Comparison of ENCODE assay signal across 9 cellular contexts in the genomic region with DNA sequence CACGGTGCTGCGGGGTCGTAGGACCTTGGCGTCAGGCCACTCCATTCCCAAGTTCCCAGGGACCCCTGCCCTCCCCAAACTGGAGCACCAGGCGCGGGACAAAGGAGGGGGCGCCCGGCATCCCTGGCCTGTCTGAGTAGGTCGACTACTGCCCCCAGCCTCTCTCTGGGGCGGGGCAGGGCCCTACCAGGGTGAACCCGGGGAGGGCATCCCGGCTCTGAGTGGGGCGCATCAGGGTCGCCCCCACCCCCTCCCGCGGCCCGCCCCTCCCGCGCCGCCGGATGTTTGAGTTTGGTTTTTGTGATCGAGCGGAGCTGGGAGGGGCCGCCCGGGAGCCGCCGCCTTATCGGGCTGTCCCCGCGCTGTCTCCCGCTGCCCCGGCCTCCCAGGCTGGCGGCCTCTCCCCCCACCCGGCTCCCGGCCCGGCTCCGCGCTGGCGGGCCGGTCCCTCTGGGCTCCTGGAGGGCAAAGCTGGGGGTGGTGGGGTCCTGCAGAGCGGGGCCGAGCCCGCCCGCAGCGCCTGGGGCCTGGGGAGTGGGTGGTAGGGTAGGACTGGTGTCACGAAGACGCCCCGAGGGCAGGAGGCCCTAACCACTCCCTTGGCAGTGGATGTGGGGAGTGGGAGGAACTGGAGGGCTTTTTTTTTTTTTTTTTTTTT. TPM values are rescaled to one million over a fixed set of nuclear protein-coding genes. Genes with fewer than 3 reads are reported as not detected.
A peak's percentile ranks its signal among the peaks of the same experiment; 100 is the strongest.
DNase-seq lines count a peak whose midpoint lies in the region; ATAC-seq and TF ChIP-seq lines count a peak whose summit lies in the region.
"Had no signal": no experiment of that assay in that cellular context is flagged by ENCODE, and none has a peak within 500 bp of the region (broad histone marks: within the 10 kb centered on the region; RNA-seq: fewer than 3 reads in every experiment).

No MANE protein-coding gene starts in this region.

- DNase-seq in Calu3 (peak; percentile 18), heart left ventricle (peak in 2 of 5 donors; percentile 51 to 58), trophoblast cell (no peak), foreskin keratinocyte (no peak), NOMO-1 treated with DMSO at 0.1 percent for 48 hours (lab: John Stamatoyannopoulos, UW; ENCODE audit: unreplicated experiment) (no peak), KBM-7 (no peak), COR-L47 (lab: John Stamatoyannopoulos, UW) (no peak)
- DNase-seq in activated CD4-positive, alpha-beta T cell treated with anti-CD3 and anti-CD28 coated beads, Interleukin-2, amount 50 U/mL, for 1 hour: peak; percentile 6
- DNase-seq: midbrain had no signal

- CTCF ChIA-PET in Calu3 (lab: Charles Lee): interaction anchor here (0.6 to 0.7 kb wide), 2 partner anchors 54 to 701 kb away, joined by 3 read pairs; no protein-coding TSS in a partner anchor

- peaks cover 0 to 59% (median 25%) of the 10 kb centered on the region in 12 donors for H3K4me1 ChIP-seq in heart left ventricle
- H3K4me1 ChIP-seq in trophoblast cell (ENCODE audit: control insufficient read depth in 1 of 2, insufficient read depth in 2 of 2, low read length in 2 of 2): peaks cover 38 to 50% of the 10 kb centered on the region in 2 experiments
- H3K4me1 ChIP-seq in foreskin keratinocyte: no peaks in the 10 kb centered on the region

- no peak overlapping the region for H3K9ac ChIP-seq in trophoblast cell (ENCODE audit: low read length)

- peak overlapping the region; percentile 74 for H4K8ac ChIP-seq in trophoblast cell (ENCODE audit: low read depth, low read length)

- TF ChIP-seq CTCF in Calu3 (IDR thresholded peaks at IDR 0.05; ENCODE audit: unreplicated experiment): no peak
- TF ChIP-seq CTCF in heart left ventricle (IDR thresholded peaks at IDR 0.05): no peak
- no peak for TF ChIP-seq CTCF in foreskin keratinocyte (conservative IDR thresholded peaks at IDR 0.05)

- peak overlapping the region; percentile 74 for H2BK120ac ChIP-seq in trophoblast cell (ENCODE audit: insufficient read depth, low read length, poor library complexity)

- H3K27ac Mint-ChIP-seq in Calu3 (ENCODE audit: unreplicated experiment): no peak overlapping the region

- no peaks in the 10 kb centered on the region for H3K4me1 Mint-ChIP-seq in Calu3 (ENCODE audit: low read depth, unreplicated experiment)

- H4K12ac ChIP-seq in trophoblast cell (ENCODE audit: low read depth, low read length): no peak overlapping the region

- intact Hi-C loops in Calu3 (cut with micrococcal nuclease; ENCODE audit: unreplicated experiment): no loop called here
- intact Hi-C loops in heart left ventricle (cut with DNase I): loop anchor here in 1 of 10 donors (5.0 kb wide), 1 partner anchor 38 kb away; no protein-coding TSS in a partner anchor

- H3K9me3 ChIP-seq in heart left ventricle (no peaks in the 10 kb centered on the region), trophoblast cell (ENCODE audit: insufficient read depth, low read depth, low read length) (no peaks in the 10 kb centered on the region)

- no peak overlapping the region for H3K23ac ChIP-seq in trophoblast cell (ENCODE audit: low read length)

- TF ChIP-seq POLR2A in heart left ventricle (IDR thresholded peaks at IDR 0.05): no peak

- no peak overlapping the region for H3K4me3 Mint-ChIP-seq in Calu3 (ENCODE audit: low read depth, unreplicated experiment)

- H2BK12ac ChIP-seq in trophoblast cell (ENCODE audit: low read length): peak overlapping the region; percentile 67

- H2AK5ac ChIP-seq in trophoblast cell (ENCODE audit: low read length): peak overlapping the region; percentile 55

- 18 to 48% (median 30%) methylated on average over 13 to 48 of the region's 48 CpGs for WGBS in heart left ventricle, 4 donors
- WGBS in trophoblast cell (ENCODE audit: extremely low coverage, insufficient coverage, insufficient read length): no CpG with 5 or more reads among the region's 48 CpGs

- peak overlapping the region; percentile 93 for H4K91ac ChIP-seq in trophoblast cell (ENCODE audit: low read depth, low read length)

- peak overlapping the region; percentile 63 for H2BK5ac ChIP-seq in trophoblast cell (ENCODE audit: low read depth, low read length, poor library complexity)

- H3K4me3 ChIP-seq in heart left ventricle: peak overlapping the region in 11 of 12 donors; percentile 1 to 57 (median 40)
- no peak overlapping the region for H3K4me3 ChIP-seq in trophoblast cell (ENCODE audit: low read depth, low read length)

- H3K79me2 ChIP-seq in trophoblast cell (ENCODE audit: control insufficient read depth, insufficient read depth, low read length, poor library complexity): no peaks in the 10 kb centered on the region

- H3K4ac ChIP-seq in trophoblast cell (ENCODE audit: low read depth, low read length): no peak overlapping the region

- no peak overlapping the region for H3K18ac ChIP-seq in trophoblast cell (ENCODE audit: low read length)

- peaks cover 39% of the 10 kb centered on the region for H3K79me1 ChIP-seq in trophoblast cell (ENCODE audit: low read length)

- in situ Hi-C loops in KBM-7 (cut with MboI; ENCODE audit: low pct_unique_long_range_greater_than_20kb, low sequenced_read_pairs): no loop called here

- H3K4me2 ChIP-seq in trophoblast cell (ENCODE audit: low read length): peak overlapping the region; percentile 48

- no peaks in the 10 kb centered on the region for H3K36me3 ChIP-seq in heart left ventricle
- H3K36me3 ChIP-seq in trophoblast cell (ENCODE audit: control insufficient read depth in 1 of 2, insufficient read depth in 2 of 2, low read length in 2 of 2): no peaks in the 10 kb centered on the region

- peaks cover 19% of the 10 kb centered on the region for H3K27me3 Mint-ChIP-seq in Calu3 (ENCODE audit: unreplicated experiment)

- peak; percentile 9 to 70 (median 54) for ATAC-seq in heart left ventricle
- ATAC-seq in foreskin keratinocyte: no peak

- peak overlapping the region; percentile 46 for H3K14ac ChIP-seq in trophoblast cell (ENCODE audit: low read length)

- no peaks in the 10 kb centered on the region for H3K9me3 Mint-ChIP-seq in Calu3 (ENCODE audit: low read depth, unreplicated experiment)

- H3K36me3 Mint-ChIP-seq in Calu3 (ENCODE audit: insufficient read depth, unreplicated experiment): no peaks in the 10 kb centered on the region

- no peaks in the 10 kb centered on the region for H3K27me3 ChIP-seq in heart left ventricle
- no peaks in the 10 kb centered on the region for H3K27me3 ChIP-seq in trophoblast cell (ENCODE audit: insufficient read depth, low read length)
- H3K27me3 ChIP-seq in foreskin keratinocyte: peaks cover 14% of the 10 kb centered on the region

- H2AFZ ChIP-seq in trophoblast cell (ENCODE audit: insufficient read depth, low read length, poor library complexity): peak overlapping the region; percentile 62

- H3K27ac ChIP-seq in heart left ventricle (peak overlapping the region in 11 of 12 donors; percentile 12 to 90 (median 54)), trophoblast cell (ENCODE audit: low read depth, low read length) (no peak overlapping the region), foreskin keratinocyte (no peak overlapping the region)

- BruUV-seq in Calu3 (replicated peaks; lab: Mats Ljungman, UMichigan): no TSS peak

RNA-seq across cellular contexts. Expression of gene SMAD6, which starts 47.2 kb away (rescaled TPM):
- total RNA-seq in Calu3 (2022) (49.6 and 58.6 TPM in 2 replicates), heart left ventricle (10 to 100 TPM; 14.4 to 65.9 (median 20.8) TPM), foreskin keratinocyte (0.10 TPM in 1 of 2 replicates, not detected in the other)
- polyA plus RNA-seq in heart left ventricle (10 to 100 TPM; 10.4 to 19.0 TPM), foreskin keratinocyte (0.02 and 0.03 TPM in 2 replicates)
- polyA plus RNA-seq in trophoblast cell (2013): 29.5 and 30.6 TPM in 2 replicates

Comparison
In these comparisons a context has a peak if more than half of its experiments do, and no peak if none do; other contexts are left out.
1. DNase-seq: peak in Calu3 (single experiment) and activated CD4-positive, alpha-beta T cell treated with anti-CD3 and anti-CD28 coated beads, Interleukin-2, amount 50 U/mL, for 1 hour (single experiment); none in trophoblast cell (0 of 2), foreskin keratinocyte (0 of 2), NOMO-1 treated with DMSO at 0.1 percent for 48 hours (single experiment), KBM-7 (single experiment) and COR-L47 (single experiment).
2. H3K27ac ChIP-seq: peak in heart left ventricle (11 of 12); none in trophoblast cell (single experiment) and foreskin keratinocyte (single experiment).
3. RNA of gene SMAD6, which starts 47.2 kb away (total RNA-seq): 49.6 to 58.6 TPM in Calu3 and 14.4 to 65.9 TPM in heart left ventricle; 0.10 TPM in foreskin keratinocyte; every median in the first group is over 10 times any median in the second.